In the genomic region with DNA sequence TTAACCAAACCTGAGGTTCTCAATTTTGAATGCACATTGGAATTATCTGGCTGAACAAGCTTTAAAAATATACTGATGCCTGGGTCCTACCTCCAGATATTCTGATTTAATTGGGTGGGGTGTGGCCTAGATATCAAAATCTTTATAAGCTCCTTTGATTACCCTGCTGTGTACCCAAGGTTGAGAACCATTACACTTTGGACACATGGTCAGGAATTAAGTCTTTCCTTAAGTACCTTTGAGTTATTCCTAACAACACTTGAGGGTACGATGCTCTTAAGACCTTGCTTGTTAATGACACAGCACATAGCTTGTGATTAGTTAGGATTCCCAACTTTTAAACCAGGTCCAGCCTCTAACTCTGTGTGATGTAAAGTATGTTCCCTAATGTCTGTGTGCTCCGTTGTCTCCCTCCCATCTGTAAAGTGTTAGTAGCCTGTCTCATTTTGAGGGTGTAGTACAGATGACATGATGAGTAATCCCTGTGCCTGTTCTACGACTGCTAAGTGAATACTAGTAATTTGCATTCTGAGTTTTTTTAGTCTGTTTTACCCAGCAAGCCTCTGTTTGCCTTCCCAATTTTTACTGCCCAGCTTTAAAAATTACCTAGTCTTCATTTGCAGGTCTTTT, we compare ENCODE assay signal across 9 cellular contexts.
A peak's percentile ranks its signal among the peaks of the same experiment; 100 is the strongest.
DNase-seq lines count a peak whose midpoint lies in the region; ATAC-seq and TF ChIP-seq lines count a peak whose summit lies in the region.
"Had no signal": no experiment of that assay in that cellular context is flagged by ENCODE, and none has a peak within 500 bp of the region (broad histone marks: within the 10 kb centered on the region; RNA-seq: fewer than 3 reads in every experiment).

No MANE protein-coding gene starts in this region.

- no peak for TF ChIP-seq POLR2A in Peyer's patch (IDR thresholded peaks at IDR 0.05)

- peak; percentile 75 for ATAC-seq in GM21526 (IDR thresholded peaks at IDR 0.05; ENCODE audit: low FRiP score, unreplicated experiment)

- DNase-seq in CD1c-positive myeloid dendritic cell (ENCODE audit: extremely low spot score): peak; percentile 55
- peak; percentile 15 for DNase-seq in RKO (ENCODE audit: low spot score)
- peak; percentile 46 for DNase-seq in hepatic stellate cell (ENCODE audit: low spot score)
- no peak for DNase-seq in MV-4-11 (lab: John Stamatoyannopoulos, UW)
- no peak for DNase-seq in NCI-H1417 treated with DMSO at 0.1 percent for 48 hours (lab: John Stamatoyannopoulos, UW)
- DNase-seq in COLO829 (ENCODE audit: low spot score): no peak
- DNase-seq in Peyer's patch: no peak
- DNase-seq: spleen had no signal

- no peaks in the 10 kb centered on the region for H3K9me3 ChIP-seq in Peyer's patch
- H3K9me3 ChIP-seq: spleen had no signal

- no peak for TF ChIP-seq CTCF in Peyer's patch (IDR thresholded peaks at IDR 0.05)

- H3K4me3 ChIP-seq in Peyer's patch: no peak overlapping the region
- H3K4me3 ChIP-seq: spleen had no signal

- peaks cover 0 to 18% (median 0%) of the 10 kb centered on the region in 4 donors for H3K4me1 ChIP-seq in Peyer's patch

- peaks cover 0 to 20% (median 4%) of the 10 kb centered on the region in 3 donors for H3K36me3 ChIP-seq in Peyer's patch

- no peak overlapping the region for H3K27ac ChIP-seq in Peyer's patch
- H3K27ac ChIP-seq: spleen had no signal

- no peaks in the 10 kb centered on the region for H3K27me3 ChIP-seq in Peyer's patch
- H3K27me3 ChIP-seq: spleen had no signal

Comparison
In these comparisons a context has a peak if more than half of its experiments do, and no peak if none do; other contexts are left out.
1. DNase-seq: peak in CD1c-positive myeloid dendritic cell (single experiment), RKO (single experiment) and hepatic stellate cell (single experiment); none in MV-4-11 (single experiment), NCI-H1417 treated with DMSO at 0.1 percent for 48 hours (single experiment), COLO829 (single experiment) and Peyer's patch (0 of 3).